23 cellular contexts compared by ENCODE assay signal in the genomic region with DNA sequence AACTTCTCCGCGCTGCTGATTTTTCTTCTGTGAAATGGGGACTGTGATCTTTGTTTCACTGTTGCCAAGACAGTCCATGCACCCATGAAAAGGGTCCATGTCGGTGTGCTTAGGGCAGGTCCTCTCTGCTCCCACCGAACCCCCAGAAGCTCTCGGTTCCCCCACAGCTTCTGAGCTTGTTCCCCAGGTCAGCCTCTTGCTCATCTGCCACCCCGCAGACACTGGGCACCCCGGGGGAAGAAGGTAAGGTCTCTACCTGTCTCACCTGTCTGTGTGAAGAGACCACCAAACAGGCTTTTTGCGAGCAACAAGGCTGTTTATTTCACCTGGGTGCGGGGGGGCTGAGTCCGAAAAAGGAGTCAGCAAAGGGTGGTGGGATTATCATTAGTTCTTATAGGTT.
"Had no signal": no experiment of that assay in that cellular context is flagged by ENCODE, and none has a peak within 500 bp of the region (broad histone marks: within the 10 kb centered on the region; RNA-seq: fewer than 3 reads in every experiment).

No MANE protein-coding gene starts in this region.

- H3K9me3 Mint-ChIP-seq: dendritic cell treated with granulocyte-macrophage colony-stimulating factor and Interleukin-4, amounts not matched to agents 40 ng/mL and 50 ng/mL, for 4 days; effector memory CD8-positive, alpha-beta T cell had no signal

- H3K4me3 ChIP-seq: gastrocnemius medialis, left lung, pancreas, right lobe of liver, smooth muscle cell, stomach, thyroid gland, upper lobe of left lung had no signal

- H3K4me2 ChIP-seq: smooth muscle cell had no signal

- H3K4me1 ChIP-seq: pancreas had no signal

- H3K36me3 Mint-ChIP-seq: naive thymus-derived CD4-positive, alpha-beta T cell had no signal

- ATAC-seq: effector memory CD8-positive, alpha-beta T cell; gastrocnemius medialis; left cardiac atrium; left lung; naive thymus-derived CD4-positive, alpha-beta T cell; pancreas; right lobe of liver had no signal

- H3K27ac Mint-ChIP-seq: dendritic cell treated with granulocyte-macrophage colony-stimulating factor and Interleukin-4, amounts not matched to agents 40 ng/mL and 50 ng/mL, for 4 days; effector memory CD8-positive, alpha-beta T cell; naive thymus-derived CD4-positive, alpha-beta T cell; nephron; progenitor cell of endocrine pancreas had no signal

- H3K27me3 ChIP-seq: gastrocnemius medialis, neutrophil, pancreas, right lobe of liver, thyroid gland, upper lobe of left lung had no signal

- DNase-seq: caudate nucleus; effector memory CD8-positive, alpha-beta T cell; gastrocnemius medialis; left cardiac atrium; left lung; mesenchymal stem cell; midbrain; naive thymus-derived CD4-positive, alpha-beta T cell; stimulated activated CD4-positive, alpha-beta T cell treated with anti-CD3 and anti-CD28 coated beads, Interleukin-12 subunit alpha, Interleukin-12 subunit beta, amount 100 ng/mL, for 4 hours; stimulated activated CD4-positive, alpha-beta T cell treated with anti-CD3 and anti-CD28 coated beads, Interleukin-1b, Interleukin-23, amount 100 ng/mL, for 48 hours; stimulated activated CD4-positive, alpha-beta T cell treated with anti-CD3 and anti-CD28 coated beads, Interleukin-4, amount 100 ng/mL, for 1 hour; stimulated activated CD8-positive, alpha-beta memory T cell treated with anti-CD3 and anti-CD28 coated beads, Interleukin-4, amount 100 ng/mL, for 48 hours; stimulated activated naive CD4-positive, alpha-beta T cell treated with Interleukin-2 at 50 U/mL for 16 hours; stomach; thyroid gland; upper lobe of left lung had no signal

- H3K9me3 ChIP-seq: gastrocnemius medialis, left lung, neutrophil, pancreas, right lobe of liver, stomach, thyroid gland, upper lobe of left lung had no signal

- H3K27ac ChIP-seq: gastrocnemius medialis, left lung, neutrophil, pancreas, right lobe of liver, stomach, thyroid gland, upper lobe of left lung had no signal

- H3K36me3 ChIP-seq: gastrocnemius medialis, left lung, neutrophil, pancreas, right lobe of liver, stomach, thyroid gland, upper lobe of left lung had no signal

- H3K4me3 Mint-ChIP-seq: dendritic cell treated with granulocyte-macrophage colony-stimulating factor and Interleukin-4, amounts not matched to agents 40 ng/mL and 50 ng/mL, for 4 days; effector memory CD8-positive, alpha-beta T cell; naive thymus-derived CD4-positive, alpha-beta T cell; nephron had no signal
